In the genomic region with DNA sequence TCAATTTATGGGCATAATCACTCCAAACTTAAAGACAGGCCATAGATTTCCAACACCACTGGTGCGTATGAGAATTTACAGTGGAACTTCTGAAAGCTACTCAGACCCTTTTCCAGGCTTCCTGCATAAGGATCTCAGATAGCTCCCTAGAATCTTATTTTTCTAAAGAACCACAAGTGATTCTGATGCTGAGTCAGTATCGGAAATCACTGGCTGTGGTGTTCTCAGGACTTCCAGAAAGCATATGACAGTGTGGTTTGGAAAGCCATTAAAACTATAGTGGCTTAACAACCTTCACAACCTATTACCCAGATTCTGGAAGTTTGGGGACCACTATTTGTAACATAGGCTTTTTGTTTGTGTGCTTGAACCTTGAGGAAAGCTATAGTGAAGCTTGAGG, we compare ENCODE assay signal across 25 cellular contexts.
"Had no signal": no experiment of that assay in that cellular context is flagged by ENCODE, and none has a peak within 500 bp of the region (broad histone marks: within the 10 kb centered on the region; RNA-seq: fewer than 3 reads in every experiment).

No MANE protein-coding gene starts in this region.

- H3K27me3 Mint-ChIP-seq: activated B cell treated with CpG ODN at 0.5 μM for 24 hours; activated CD8-positive, alpha-beta T cell treated with anti-CD3 and anti-CD28 coated beads for 36 hours; activated naive CD4-positive, alpha-beta T cell treated with anti-CD3 and anti-CD28 coated beads, Interleukin-2, amount 50 U/mL, for 24 hours; activated naive CD8-positive, alpha-beta T cell treated with anti-CD3 and anti-CD28 coated beads, Interleukin-2, amount 50 U/mL, for 24 hours; brain; memory B cell; naive thymus-derived CD4-positive, alpha-beta T cell; T-helper 17 cell had no signal

- H3K4me3 Mint-ChIP-seq: activated B cell treated with CpG ODN at 0.5 μM for 24 hours; activated CD8-positive, alpha-beta T cell treated with anti-CD3 and anti-CD28 coated beads for 36 hours; activated naive CD4-positive, alpha-beta T cell treated with anti-CD3 and anti-CD28 coated beads, Interleukin-2, amount 50 U/mL, for 24 hours; activated naive CD8-positive, alpha-beta T cell treated with anti-CD3 and anti-CD28 coated beads, Interleukin-2, amount 50 U/mL, for 24 hours; brain; memory B cell; naive thymus-derived CD4-positive, alpha-beta T cell; T-helper 17 cell had no signal

- H3K9me3 ChIP-seq: pancreas, right atrium auricular region, testis, uterus had no signal

- H3K4me1 Mint-ChIP-seq: activated B cell treated with CpG ODN at 0.5 μM for 24 hours; activated naive CD4-positive, alpha-beta T cell treated with anti-CD3 and anti-CD28 coated beads, Interleukin-2, amount 50 U/mL, for 24 hours; activated naive CD8-positive, alpha-beta T cell treated with anti-CD3 and anti-CD28 coated beads, Interleukin-2, amount 50 U/mL, for 24 hours; naive thymus-derived CD4-positive, alpha-beta T cell; T-helper 17 cell had no signal

- FAIRE-seq: pancreas had no signal

- DNase-seq: activated B cell treated with CpG ODN at 0.5 μM for 24 hours; activated CD4-positive, alpha-beta T cell treated with anti-CD3 and anti-CD28 coated beads, Interleukin-2, amount 50 U/mL, for 1 hour; activated CD8-positive, alpha-beta T cell treated with anti-CD3 and anti-CD28 coated beads for 36 hours; activated naive CD8-positive, alpha-beta T cell treated with anti-CD3 and anti-CD28 coated beads, Interleukin-2, amount 50 U/mL, for 24 hours; activated T-cell treated with anti-CD3 and anti-CD28 coated beads, Interleukin-2, amount 50 U/mL, for 48 hours; amygdala; dorsolateral prefrontal cortex; effector memory CD4-positive, alpha-beta T cell; erythroblast; heart left ventricle; midbrain; naive thymus-derived CD4-positive, alpha-beta T cell; pancreas; spleen; stimulated activated naive CD4-positive, alpha-beta T cell treated with Interleukin-2 at 50 U/mL for 16 hours; T-helper 17 cell; testis; trophoblast cell; uterus had no signal

- H3K4me3 ChIP-seq: coronary artery, dorsolateral prefrontal cortex, heart left ventricle, pancreas, right atrium auricular region, spleen, testis, uterus had no signal

- H3K27me3 ChIP-seq: dorsolateral prefrontal cortex, heart left ventricle, pancreas, right atrium auricular region, spleen, testis, uterus had no signal

- H3K36me3 ChIP-seq: heart left ventricle, pancreas, right atrium auricular region, spleen, uterus had no signal

- H3K36me3 Mint-ChIP-seq: activated naive CD4-positive, alpha-beta T cell treated with anti-CD3 and anti-CD28 coated beads, Interleukin-2, amount 50 U/mL, for 24 hours; brain had no signal

- H3K27ac ChIP-seq: coronary artery, dorsolateral prefrontal cortex, heart left ventricle, pancreas, right atrium auricular region, spleen, testis, uterus had no signal

- H3K27ac Mint-ChIP-seq: activated B cell treated with CpG ODN at 0.5 μM for 24 hours; activated CD8-positive, alpha-beta T cell treated with anti-CD3 and anti-CD28 coated beads for 36 hours; activated naive CD4-positive, alpha-beta T cell treated with anti-CD3 and anti-CD28 coated beads, Interleukin-2, amount 50 U/mL, for 24 hours; activated naive CD8-positive, alpha-beta T cell treated with anti-CD3 and anti-CD28 coated beads, Interleukin-2, amount 50 U/mL, for 24 hours; activated T-helper 2 cell treated with anti-CD3 and anti-CD28 coated beads, Interferon-gamma antibody, Interleukin-2, Interleukin-4, amounts not matched to agents 10 μg/mL and 5 μg/mL and 100 μg/mL, durations not matched to agents 14 hours and 24 hours and 36 hours; brain; memory B cell; naive thymus-derived CD4-positive, alpha-beta T cell; T-helper 17 cell had no signal

- H3K4me1 ChIP-seq: spleen, testis, uterus had no signal
